15 cellular contexts compared by ENCODE assay signal in the genomic region with DNA sequence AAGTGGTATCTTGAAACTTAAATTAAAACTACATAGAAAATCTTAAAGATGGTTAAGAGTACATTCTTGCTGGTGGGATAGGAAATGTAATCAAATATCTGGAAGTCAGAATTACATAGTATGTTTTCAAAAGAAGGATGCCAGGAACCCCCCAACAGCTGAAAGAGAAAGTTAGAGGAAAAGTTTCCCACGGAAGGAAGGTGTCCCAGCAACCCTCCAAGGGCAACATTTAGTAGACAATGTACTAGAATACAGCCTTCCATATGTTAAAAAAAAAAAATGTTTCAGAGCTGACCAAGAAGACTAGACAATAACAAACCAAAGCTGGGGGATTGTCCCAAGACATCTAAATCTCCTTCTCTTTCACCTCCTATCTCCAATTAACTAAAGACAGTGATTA. TPM values are rescaled to one million over a fixed set of nuclear protein-coding genes. Genes with fewer than 3 reads are reported as not detected.
DNase-seq lines count a peak whose midpoint lies in the region; ATAC-seq and TF ChIP-seq lines count a peak whose summit lies in the region.
"Had no signal": no experiment of that assay in that cellular context is flagged by ENCODE, and none has a peak within 500 bp of the region (broad histone marks: within the 10 kb centered on the region; RNA-seq: fewer than 3 reads in every experiment).

No MANE protein-coding gene starts in this region.

- H3K36me3 Mint-ChIP-seq in activated CD4-positive, alpha-beta memory T cell treated with anti-CD3 and anti-CD28 coated beads for 36 hours: peaks cover 40% of the 10 kb centered on the region

- H3K4me1 ChIP-seq in left ventricle myocardium inferior (peaks cover 70% of the 10 kb centered on the region), right cardiac atrium (ENCODE audit: control insufficient read depth, insufficient read depth, low read length) (no peaks in the 10 kb centered on the region), vagina (peaks cover 56% of the 10 kb centered on the region), adrenal gland (replicated peaks in 1 of 2) (peaks cover 16 to 57% of the 10 kb centered on the region in 2 donors), neuronal stem cell (ENCODE audit: control insufficient read depth in 2 of 2, insufficient read depth in 1 of 2, low read depth in 1 of 2, low read length in 2 of 2) (peaks cover 3 to 15% of the 10 kb centered on the region in 2 donors)

- no peak overlapping the region for H3K4me2 ChIP-seq in neuronal stem cell (ENCODE audit: insufficient read depth, low read length, poor library complexity, severe bottlenecking)

- ATAC-seq in right cardiac atrium: no peak
- ATAC-seq: stimulated activated effector memory CD8-positive, alpha-beta T cell treated with anti-CD3 and anti-CD28 coated beads, Interleukin-12 subunit alpha, Interleukin-12 subunit beta, amount 100 ng/mL, for 72 hours had no signal

- POLR2A ChIA-PET in activated CD4-positive, alpha-beta memory T cell treated with anti-CD3 and anti-CD28 coated beads for 36 hours (lab: Charles Lee): no interaction called here

- H3K27ac Mint-ChIP-seq in activated CD4-positive, alpha-beta memory T cell treated with anti-CD3 and anti-CD28 coated beads for 36 hours: peak overlapping the region; percentile 44
- H3K27ac Mint-ChIP-seq: dendritic cell treated with granulocyte-macrophage colony-stimulating factor and Interleukin-4, amounts not matched to agents 40 ng/mL and 50 ng/mL, for 4 days; stimulated activated effector memory CD8-positive, alpha-beta T cell treated with anti-CD3 and anti-CD28 coated beads, Interleukin-12 subunit alpha, Interleukin-12 subunit beta, amount 100 ng/mL, for 72 hours had no signal

- no peak overlapping the region for H3K9ac ChIP-seq in neuronal stem cell (ENCODE audit: low read depth, low read length, poor library complexity)

- no peaks in the 10 kb centered on the region for H3K9me3 Mint-ChIP-seq in activated CD4-positive, alpha-beta memory T cell treated with anti-CD3 and anti-CD28 coated beads for 36 hours
- H3K9me3 Mint-ChIP-seq: CD14-positive monocyte; dendritic cell treated with granulocyte-macrophage colony-stimulating factor and Interleukin-4, amounts not matched to agents 40 ng/mL and 50 ng/mL, for 4 days; stimulated activated effector memory CD8-positive, alpha-beta T cell treated with anti-CD3 and anti-CD28 coated beads, Interleukin-12 subunit alpha, Interleukin-12 subunit beta, amount 100 ng/mL, for 72 hours had no signal

- H2BK120ac ChIP-seq in neuronal stem cell (ENCODE audit: low read depth, low read length): no peak overlapping the region

- no peak overlapping the region for H3K18ac ChIP-seq in neuronal stem cell (ENCODE audit: low read length)

- no peaks in the 10 kb centered on the region for H3K27me3 ChIP-seq in left ventricle myocardium inferior (ENCODE audit: low read depth)
- H3K27me3 ChIP-seq in right cardiac atrium (ENCODE audit: control insufficient read depth, insufficient read depth): no peaks in the 10 kb centered on the region
- no peaks in the 10 kb centered on the region for H3K27me3 ChIP-seq in vagina
- no peaks in the 10 kb centered on the region for H3K27me3 ChIP-seq in adrenal gland
- no peaks in the 10 kb centered on the region for H3K27me3 ChIP-seq in neuronal stem cell (ENCODE audit: control insufficient read depth in 3 of 3, insufficient read depth in 3 of 3, low read depth in 1 of 3, low read length in 3 of 3)

- H3K79me1 ChIP-seq in neuronal stem cell (ENCODE audit: low read depth, low read length): peaks cover 5% of the 10 kb centered on the region

- DNase-seq in left ventricle myocardium inferior (no peak), right cardiac atrium (no peak), lung microvascular endothelial cell (ENCODE audit: low read depth in 2 of 2) (peak; percentile 24 to 63), vagina (ENCODE audit: extremely low spot score in 2 of 2) (no peak), adrenal gland (no peak), HPDE6-E6E7 (ENCODE audit: extremely low spot score) (no peak), neuronal stem cell (ENCODE audit: low spot score) (no peak)
- no peak for DNase-seq in activated CD4-positive, alpha-beta memory T cell treated with anti-CD3 and anti-CD28 coated beads for 36 hours
- DNase-seq: amygdala; NCI-H2029; NCI-H748 treated with DMSO at 0.1 percent for 48 hours; stimulated activated CD4-positive, alpha-beta T cell treated with anti-CD3 and anti-CD28 coated beads, Interleukin-4, amount 100 ng/mL, for 1 hour had no signal

- H2BK5ac ChIP-seq in neuronal stem cell (ENCODE audit: low read length): no peak overlapping the region

- peak overlapping the region; percentile 97 for H3K27ac ChIP-seq in left ventricle myocardium inferior (replicated peaks)
- no peak overlapping the region for H3K27ac ChIP-seq in right cardiac atrium (ENCODE audit: low read length)
- peak overlapping the region; percentile 96 for H3K27ac ChIP-seq in vagina
- peak overlapping the region in 1 of 5 donors; percentile 99 for H3K27ac ChIP-seq in adrenal gland
- H3K27ac ChIP-seq in neuronal stem cell (replicated peaks; ENCODE audit: low read length): no peak overlapping the region

- intact Hi-C loops in left ventricle myocardium inferior (cut with micrococcal nuclease): no loop called here
- intact Hi-C loops in right cardiac atrium (cut with DNase I): loop anchor here in 3 of 4 donors (10.0 kb wide), 3 partner anchors 55 to 135 kb away; a partner anchor contains a TSS
- intact Hi-C loops in activated CD4-positive, alpha-beta memory T cell treated with anti-CD3 and anti-CD28 coated beads for 36 hours (cut with micrococcal nuclease): loop anchor here (5.0 kb wide), 1 partner anchor 293 kb away; no protein-coding TSS in a partner anchor
- intact Hi-C loops in vagina (cut with DNase I): no loop called here
- intact Hi-C loops in adrenal gland (cut with DNase I): no loop called here

- no peak overlapping the region for H2BK12ac ChIP-seq in neuronal stem cell (ENCODE audit: low read length)

- H3K4me1 Mint-ChIP-seq in activated CD4-positive, alpha-beta memory T cell treated with anti-CD3 and anti-CD28 coated beads for 36 hours (ENCODE audit: low read depth): peaks cover 54% of the 10 kb centered on the region

- WGBS in right cardiac atrium: 35% methylated on average over 1 of the region's 1 CpG
- WGBS in adrenal gland, 4 donors: 43 to 59% (median 49%) methylated on average over 1 of the region's 1 CpG
- no CpG with 5 or more reads among the region's 1 CpG for WGBS in neuronal stem cell (ENCODE audit: extremely low coverage in 2 of 2, insufficient read length in 2 of 2, insufficient replicate concordance in 1 of 2), 2 donors

- H3K36me3 ChIP-seq in left ventricle myocardium inferior (peaks cover 39% of the 10 kb centered on the region), vagina (peaks cover 0 to 26% of the 10 kb centered on the region in 2 donors), adrenal gland (replicated peaks in 1 of 2) (peaks cover 0 to 30% of the 10 kb centered on the region in 2 donors), neuronal stem cell (replicated peaks in 1 of 2; ENCODE audit: control insufficient read depth in 2 of 2, insufficient read depth in 2 of 2, low read length in 2 of 2) (peaks cover 19 to 50% of the 10 kb centered on the region in 2 donors)

- H4K91ac ChIP-seq in neuronal stem cell (ENCODE audit: low read depth, low read length, poor library complexity): no peak overlapping the region

- no peak overlapping the region for H2AK5ac ChIP-seq in neuronal stem cell (ENCODE audit: low read depth, low read length)

- H2BK15ac ChIP-seq in neuronal stem cell (ENCODE audit: low read length): no peak overlapping the region

- H3K27me3 Mint-ChIP-seq in activated CD4-positive, alpha-beta memory T cell treated with anti-CD3 and anti-CD28 coated beads for 36 hours: no peaks in the 10 kb centered on the region
- H3K27me3 Mint-ChIP-seq: dendritic cell treated with granulocyte-macrophage colony-stimulating factor and Interleukin-4, amounts not matched to agents 40 ng/mL and 50 ng/mL, for 4 days had no signal

- H4K8ac ChIP-seq in neuronal stem cell (ENCODE audit: low read depth, low read length): no peak overlapping the region

- no peak overlapping the region for H3K14ac ChIP-seq in neuronal stem cell (ENCODE audit: low read length)

- TF ChIP-seq POLR2A in vagina (IDR thresholded peaks at IDR 0.05) (no peak), adrenal gland (IDR thresholded peaks at IDR 0.05) (no peak)

- no peak overlapping the region for H3K4ac ChIP-seq in neuronal stem cell (ENCODE audit: low read length)

- H3K9me3 ChIP-seq in left ventricle myocardium inferior (replicated peaks) (no peaks in the 10 kb centered on the region), right cardiac atrium (ENCODE audit: control insufficient read depth, low read length) (no peaks in the 10 kb centered on the region), vagina (no peaks in the 10 kb centered on the region), adrenal gland (replicated peaks in 1 of 3) (no peaks in the 10 kb centered on the region), neuronal stem cell (replicated peaks in 1 of 2; ENCODE audit: control insufficient read depth in 2 of 2, insufficient read depth in 1 of 2, low read depth in 1 of 2, low read length in 2 of 2) (no peaks in the 10 kb centered on the region)

- H3K4me3 Mint-ChIP-seq in activated CD4-positive, alpha-beta memory T cell treated with anti-CD3 and anti-CD28 coated beads for 36 hours: no peak overlapping the region
- H3K4me3 Mint-ChIP-seq: CD14-positive monocyte; dendritic cell treated with granulocyte-macrophage colony-stimulating factor and Interleukin-4, amounts not matched to agents 40 ng/mL and 50 ng/mL, for 4 days; stimulated activated effector memory CD8-positive, alpha-beta T cell treated with anti-CD3 and anti-CD28 coated beads, Interleukin-12 subunit alpha, Interleukin-12 subunit beta, amount 100 ng/mL, for 72 hours had no signal

- TF ChIP-seq CTCF in left ventricle myocardium inferior (IDR thresholded peaks at IDR 0.05; ENCODE audit: borderline replicate concordance): no peak
- no peak for TF ChIP-seq CTCF in vagina (IDR thresholded peaks at IDR 0.05)
- no peak for TF ChIP-seq CTCF in adrenal gland (IDR thresholded peaks at IDR 0.05)

- H3K4me3 ChIP-seq in left ventricle myocardium inferior (peak overlapping the region; percentile 5), right cardiac atrium (ENCODE audit: low read length) (no peak overlapping the region), vagina (no peak overlapping the region), adrenal gland (no peak overlapping the region), neuronal stem cell (ENCODE audit: low read length in 2 of 2) (no peak overlapping the region)

- CTCF ChIA-PET in activated CD4-positive, alpha-beta memory T cell treated with anti-CD3 and anti-CD28 coated beads for 36 hours (lab: Charles Lee): no interaction called here

- H3K23ac ChIP-seq in neuronal stem cell (ENCODE audit: low read depth, low read length, poor library complexity): no peak overlapping the region

- no peak overlapping the region for H2AFZ ChIP-seq in neuronal stem cell (ENCODE audit: low read length)

RNA-seq across cellular contexts. Expression of a gene that starts 2.2 kb away (rescaled TPM):
- total RNA-seq in left ventricle myocardium inferior (25.2 TPM), right cardiac atrium (10 to 100 TPM; 26.3 to 30.6 (median 28.7) TPM), lung microvascular endothelial cell (23.1 and 31.9 TPM in 2 replicates), vagina (42.0 TPM), adrenal gland (10 to 100 TPM; 24.2 to 38.2 (median 32.9) TPM)
- polyA plus RNA-seq in right cardiac atrium (15.5 TPM), adrenal gland (10 to 100 TPM; 30.9 to 35.0 (median 33.1) TPM)
- total RNA-seq in activated CD4-positive, alpha-beta memory T cell treated with anti-CD3 and anti-CD28 coated beads for 36 hours: 10 to 100 TPM; 35.0 to 40.2 TPM
- 25.2 TPM for polyA plus RNA-seq in neuronal stem cell (2013, experiment 1 of 2)
- 24.7 TPM for polyA plus RNA-seq in neuronal stem cell (2013, experiment 2 of 2)

RNA-seq across cellular contexts. Expression of a gene that starts 12.4 kb away (rescaled TPM):
- 31.9 TPM for total RNA-seq in left ventricle myocardium inferior
- 10 to 100 TPM; 28.0 to 33.5 (median 30.4) TPM for total RNA-seq in right cardiac atrium
- polyA plus RNA-seq in right cardiac atrium: 29.7 TPM
- total RNA-seq in activated CD4-positive, alpha-beta memory T cell treated with anti-CD3 and anti-CD28 coated beads for 36 hours: 10 to 100 TPM; 65.2 to 66.5 TPM
- total RNA-seq in lung microvascular endothelial cell: 9.6 and 13.1 TPM in 2 replicates
- 31.7 TPM for total RNA-seq in vagina
- total RNA-seq in adrenal gland: 100 to 1,000 TPM in 5 of 8 donors, 10 to 100 TPM in 3; 77.1 to 122 (median 104) TPM
- 100 to 1,000 TPM in 1 of 3 donors, 10 to 100 TPM in 2; 72.2 to 147 (median 88.6) TPM for polyA plus RNA-seq in adrenal gland
- polyA plus RNA-seq in neuronal stem cell (2013, experiment 1 of 2): 37.4 TPM
- 37.5 TPM for polyA plus RNA-seq in neuronal stem cell (2013, experiment 2 of 2)

RNA-seq across cellular contexts. Expression of a gene that starts 12.4 kb away (rescaled TPM):
- total RNA-seq in left ventricle myocardium inferior (62.5 TPM), right cardiac atrium (10 to 100 TPM; 44.9 to 58.6 (median 51.5) TPM), lung microvascular endothelial cell (22.9 and 36.3 TPM in 2 replicates), vagina (47.1 TPM), adrenal gland (100 to 1,000 TPM in 1 of 8 donors, 10 to 100 TPM in 7; 33.6 to 103 (median 53.7) TPM)
- polyA plus RNA-seq in right cardiac atrium (151 TPM), adrenal gland (100 to 1,000 TPM in 2 of 3 donors, 10 to 100 TPM in 1; 85.9 to 452 (median 363) TPM)
- 100 to 1,000 TPM; 152 to 155 TPM for total RNA-seq in activated CD4-positive, alpha-beta memory T cell treated with anti-CD3 and anti-CD28 coated beads for 36 hours
- 313 TPM for polyA plus RNA-seq in neuronal stem cell (2013, experiment 1 of 2)
- polyA plus RNA-seq in neuronal stem cell (2013, experiment 2 of 2): 332 TPM

RNA-seq across cellular contexts. Expression of a gene that starts 23.5 kb away (rescaled TPM):
- 76.4 TPM for total RNA-seq in left ventricle myocardium inferior
- total RNA-seq in right cardiac atrium: 10 to 100 TPM; 82.6 to 91.0 (median 89.1) TPM
- 99.9 TPM for polyA plus RNA-seq in right cardiac atrium
- 10 to 100 TPM; 87.7 to 91.0 TPM for total RNA-seq in activated CD4-positive, alpha-beta memory T cell treated with anti-CD3 and anti-CD28 coated beads for 36 hours
- 111 and 133 TPM in 2 replicates for total RNA-seq in lung microvascular endothelial cell
- total RNA-seq in vagina: 61.1 TPM
- 100 to 1,000 TPM in 5 of 8 donors, 10 to 100 TPM in 3; 59.0 to 127 (median 103) TPM for total RNA-seq in adrenal gland
- polyA plus RNA-seq in adrenal gland: 100 to 1,000 TPM; 121 to 166 (median 126) TPM
- 122 TPM for polyA plus RNA-seq in neuronal stem cell (2013, experiment 1 of 2)
- 120 TPM for polyA plus RNA-seq in neuronal stem cell (2013, experiment 2 of 2)

RNA-seq across cellular contexts. Expression of a gene that starts 29.0 kb away (rescaled TPM):
- total RNA-seq in left ventricle myocardium inferior: 20.0 TPM
- 10 to 100 TPM; 14.9 to 25.7 (median 20.9) TPM for total RNA-seq in right cardiac atrium
- polyA plus RNA-seq in right cardiac atrium: 18.1 TPM
- total RNA-seq in activated CD4-positive, alpha-beta memory T cell treated with anti-CD3 and anti-CD28 coated beads for 36 hours: 10 to 100 TPM; 25.4 to 28.6 TPM
- 2.8 and 4.6 TPM in 2 replicates for total RNA-seq in lung microvascular endothelial cell
- 19.4 TPM for total RNA-seq in vagina
- 10 to 100 TPM; 14.0 to 44.0 (median 28.2) TPM for total RNA-seq in adrenal gland
- 10 to 100 TPM; 19.3 to 44.9 (median 41.5) TPM for polyA plus RNA-seq in adrenal gland
- polyA plus RNA-seq in neuronal stem cell (2013, experiment 1 of 2): 42.1 TPM
- polyA plus RNA-seq in neuronal stem cell (2013, experiment 2 of 2): 40.4 TPM

Comparison
In these comparisons a context has a peak if more than half of its experiments do, and no peak if none do; other contexts are left out.
1. H3K27ac ChIP-seq: peak in left ventricle myocardium inferior (single experiment) and vagina (single experiment); none in right cardiac atrium (single experiment) and neuronal stem cell (single experiment).
2. intact Hi-C loops: an anchor here in right cardiac atrium (10.0 kb wide) and activated CD4-positive, alpha-beta memory T cell treated with anti-CD3 and anti-CD28 coated beads for 36 hours (5.0 kb wide); none called in left ventricle myocardium inferior, vagina and adrenal gland.
3. DNase-seq: peak in lung microvascular endothelial cell (2 of 2); none in left ventricle myocardium inferior (single experiment), right cardiac atrium (0 of 3), activated CD4-positive, alpha-beta memory T cell treated with anti-CD3 and anti-CD28 coated beads for 36 hours (single experiment), vagina (0 of 2), adrenal gland (0 of 7), HPDE6-E6E7 (single experiment) and neuronal stem cell (single experiment).